ENCODE assay signal across 1 cellular context in the genomic region with DNA sequence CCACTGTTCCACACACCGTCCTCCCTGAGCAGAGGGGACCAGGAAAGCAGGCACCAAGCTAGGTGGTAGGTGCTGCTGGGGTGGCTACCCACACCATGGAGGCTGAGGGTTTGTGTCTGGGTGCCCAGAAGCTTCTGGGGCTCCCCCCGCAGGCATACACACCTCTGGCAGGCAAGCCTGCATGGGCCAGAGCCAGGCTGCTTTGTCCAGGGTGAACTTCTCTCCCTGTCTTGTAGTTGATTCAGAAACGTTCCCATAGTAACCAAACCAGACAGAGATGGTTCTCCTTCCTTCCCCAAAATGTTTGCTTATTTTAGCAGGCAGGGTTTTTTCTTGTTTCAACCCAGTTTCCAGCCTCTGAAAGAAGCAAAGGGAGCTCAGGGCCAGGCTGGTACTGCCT.
TF ChIP-seq lines count a peak whose summit lies in the region.

No MANE protein-coding gene starts in this region.

TF ChIP-seq in GM23338, 12 proteins besides CTCF, POLR2A, EP300 and RAD21 (continued from another document):
- TF ChIP-seq, protein P1, sequence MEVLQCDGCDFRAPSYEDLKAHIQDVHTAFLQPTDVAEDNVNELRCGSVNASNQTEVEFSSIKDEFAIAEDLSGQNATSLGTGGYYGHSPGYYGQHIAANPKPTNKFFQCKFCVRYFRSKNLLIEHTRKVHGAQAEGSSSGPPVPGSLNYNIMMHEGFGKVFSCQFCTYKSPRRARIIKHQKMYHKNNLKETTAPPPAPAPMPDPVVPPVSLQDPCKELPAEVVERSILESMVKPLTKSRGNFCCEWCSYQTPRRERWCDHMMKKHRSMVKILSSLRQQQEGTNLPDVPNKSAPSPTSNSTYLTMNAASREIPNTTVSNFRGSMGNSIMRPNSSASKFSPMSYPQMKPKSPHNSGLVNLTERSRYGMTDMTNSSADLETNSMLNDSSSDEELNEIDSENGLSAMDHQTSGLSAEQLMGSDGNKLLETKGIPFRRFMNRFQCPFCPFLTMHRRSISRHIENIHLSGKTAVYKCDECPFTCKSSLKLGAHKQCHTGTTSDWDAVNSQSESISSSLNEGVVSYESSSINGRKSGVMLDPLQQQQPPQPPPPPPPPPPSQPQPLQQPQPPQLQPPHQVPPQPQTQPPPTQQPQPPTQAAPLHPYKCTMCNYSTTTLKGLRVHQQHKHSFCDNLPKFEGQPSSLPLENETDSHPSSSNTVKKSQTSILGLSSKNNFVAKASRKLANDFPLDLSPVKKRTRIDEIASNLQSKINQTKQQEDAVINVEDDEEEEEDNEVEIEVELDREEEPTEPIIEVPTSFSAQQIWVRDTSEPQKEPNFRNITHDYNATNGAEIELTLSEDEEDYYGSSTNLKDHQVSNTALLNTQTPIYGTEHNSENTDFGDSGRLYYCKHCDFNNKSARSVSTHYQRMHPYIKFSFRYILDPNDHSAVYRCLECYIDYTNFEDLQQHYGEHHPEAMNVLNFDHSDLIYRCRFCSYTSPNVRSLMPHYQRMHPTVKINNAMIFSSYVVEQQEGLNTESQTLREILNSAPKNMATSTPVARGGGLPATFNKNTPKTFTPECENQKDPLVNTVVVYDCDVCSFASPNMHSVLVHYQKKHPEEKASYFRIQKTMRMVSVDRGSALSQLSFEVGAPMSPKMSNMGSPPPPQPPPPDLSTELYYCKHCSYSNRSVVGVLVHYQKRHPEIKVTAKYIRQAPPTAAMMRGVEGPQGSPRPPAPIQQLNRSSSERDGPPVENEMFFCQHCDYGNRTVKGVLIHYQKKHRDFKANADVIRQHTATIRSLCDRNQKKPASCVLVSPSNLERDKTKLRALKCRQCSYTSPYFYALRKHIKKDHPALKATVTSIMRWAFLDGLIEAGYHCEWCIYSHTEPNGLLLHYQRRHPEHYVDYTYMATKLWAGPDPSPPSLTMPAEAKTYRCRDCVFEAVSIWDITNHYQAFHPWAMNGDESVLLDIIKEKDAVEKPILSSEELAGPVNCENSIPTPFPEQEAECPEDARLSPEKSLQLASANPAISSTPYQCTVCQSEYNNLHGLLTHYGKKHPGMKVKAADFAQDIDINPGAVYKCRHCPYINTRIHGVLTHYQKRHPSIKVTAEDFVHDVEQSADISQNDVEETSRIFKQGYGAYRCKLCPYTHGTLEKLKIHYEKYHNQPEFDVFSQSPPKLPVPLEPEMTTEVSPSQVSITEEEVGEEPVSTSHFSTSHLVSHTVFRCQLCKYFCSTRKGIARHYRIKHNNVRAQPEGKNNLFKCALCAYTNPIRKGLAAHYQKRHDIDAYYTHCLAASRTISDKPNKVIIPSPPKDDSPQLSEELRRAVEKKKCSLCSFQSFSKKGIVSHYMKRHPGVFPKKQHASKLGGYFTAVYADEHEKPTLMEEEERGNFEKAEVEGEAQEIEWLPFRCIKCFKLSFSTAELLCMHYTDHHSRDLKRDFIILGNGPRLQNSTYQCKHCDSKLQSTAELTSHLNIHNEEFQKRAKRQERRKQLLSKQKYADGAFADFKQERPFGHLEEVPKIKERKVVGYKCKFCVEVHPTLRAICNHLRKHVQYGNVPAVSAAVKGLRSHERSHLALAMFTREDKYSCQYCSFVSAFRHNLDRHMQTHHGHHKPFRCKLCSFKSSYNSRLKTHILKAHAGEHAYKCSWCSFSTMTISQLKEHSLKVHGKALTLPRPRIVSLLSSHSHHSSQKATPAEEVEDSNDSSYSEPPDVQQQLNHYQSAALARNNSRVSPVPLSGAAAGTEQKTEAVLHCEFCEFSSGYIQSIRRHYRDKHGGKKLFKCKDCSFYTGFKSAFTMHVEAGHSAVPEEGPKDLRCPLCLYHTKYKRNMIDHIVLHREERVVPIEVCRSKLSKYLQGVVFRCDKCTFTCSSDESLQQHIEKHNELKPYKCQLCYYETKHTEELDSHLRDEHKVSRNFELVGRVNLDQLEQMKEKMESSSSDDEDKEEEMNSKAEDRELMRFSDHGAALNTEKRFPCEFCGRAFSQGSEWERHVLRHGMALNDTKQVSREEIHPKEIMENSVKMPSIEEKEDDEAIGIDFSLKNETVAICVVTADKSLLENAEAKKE (CRISPR knock-in tag; IDR thresholded peaks at IDR 0.05) = no peak
- TF ChIP-seq, protein P2, sequence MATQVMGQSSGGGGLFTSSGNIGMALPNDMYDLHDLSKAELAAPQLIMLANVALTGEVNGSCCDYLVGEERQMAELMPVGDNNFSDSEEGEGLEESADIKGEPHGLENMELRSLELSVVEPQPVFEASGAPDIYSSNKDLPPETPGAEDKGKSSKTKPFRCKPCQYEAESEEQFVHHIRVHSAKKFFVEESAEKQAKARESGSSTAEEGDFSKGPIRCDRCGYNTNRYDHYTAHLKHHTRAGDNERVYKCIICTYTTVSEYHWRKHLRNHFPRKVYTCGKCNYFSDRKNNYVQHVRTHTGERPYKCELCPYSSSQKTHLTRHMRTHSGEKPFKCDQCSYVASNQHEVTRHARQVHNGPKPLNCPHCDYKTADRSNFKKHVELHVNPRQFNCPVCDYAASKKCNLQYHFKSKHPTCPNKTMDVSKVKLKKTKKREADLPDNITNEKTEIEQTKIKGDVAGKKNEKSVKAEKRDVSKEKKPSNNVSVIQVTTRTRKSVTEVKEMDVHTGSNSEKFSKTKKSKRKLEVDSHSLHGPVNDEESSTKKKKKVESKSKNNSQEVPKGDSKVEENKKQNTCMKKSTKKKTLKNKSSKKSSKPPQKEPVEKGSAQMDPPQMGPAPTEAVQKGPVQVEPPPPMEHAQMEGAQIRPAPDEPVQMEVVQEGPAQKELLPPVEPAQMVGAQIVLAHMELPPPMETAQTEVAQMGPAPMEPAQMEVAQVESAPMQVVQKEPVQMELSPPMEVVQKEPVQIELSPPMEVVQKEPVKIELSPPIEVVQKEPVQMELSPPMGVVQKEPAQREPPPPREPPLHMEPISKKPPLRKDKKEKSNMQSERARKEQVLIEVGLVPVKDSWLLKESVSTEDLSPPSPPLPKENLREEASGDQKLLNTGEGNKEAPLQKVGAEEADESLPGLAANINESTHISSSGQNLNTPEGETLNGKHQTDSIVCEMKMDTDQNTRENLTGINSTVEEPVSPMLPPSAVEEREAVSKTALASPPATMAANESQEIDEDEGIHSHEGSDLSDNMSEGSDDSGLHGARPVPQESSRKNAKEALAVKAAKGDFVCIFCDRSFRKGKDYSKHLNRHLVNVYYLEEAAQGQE (IDR thresholded peaks at IDR 0.05; ENCODE audit: unreplicated experiment) = no peak
- TF ChIP-seq CREB1 (CRISPR knock-in tag; IDR thresholded peaks at IDR 0.05; ENCODE audit: low read depth) = no peak
- no peak for TF ChIP-seq POLR2AphosphoS5 (IDR thresholded peaks at IDR 0.05; ENCODE audit: low read depth)
